Comparison of ENCODE assay signal across 26 cellular contexts in the genomic region with DNA sequence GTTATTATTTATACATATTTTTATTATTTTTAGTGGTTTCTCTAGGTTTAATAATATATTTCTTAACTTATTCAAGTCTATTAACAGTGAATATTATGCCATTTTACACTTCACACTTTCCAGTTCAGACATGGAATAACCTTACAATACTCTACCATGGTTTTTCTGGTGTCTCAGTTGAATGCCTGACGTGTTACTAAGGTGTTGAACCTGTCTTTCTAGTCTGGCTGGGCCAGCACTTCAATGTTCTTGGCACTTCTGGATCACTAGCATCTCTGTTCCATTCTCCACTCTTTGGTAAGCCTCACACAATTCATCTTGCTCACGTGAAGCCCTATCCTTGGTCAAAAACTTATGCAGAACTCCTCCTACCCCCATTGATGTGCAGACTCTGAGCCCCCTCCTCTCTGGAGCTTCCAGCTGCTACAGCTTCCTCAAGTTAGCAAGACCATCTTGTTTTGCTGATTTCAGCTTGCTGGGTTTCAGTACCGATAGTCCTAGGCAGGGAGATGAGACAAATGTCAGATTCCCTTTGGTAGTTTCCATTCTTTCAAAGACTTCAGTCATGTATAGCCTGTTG.
DNase-seq lines count a peak whose midpoint lies in the region; ATAC-seq and TF ChIP-seq lines count a peak whose summit lies in the region.
"Had no signal": no experiment of that assay in that cellular context is flagged by ENCODE, and none has a peak within 500 bp of the region (broad histone marks: within the 10 kb centered on the region; RNA-seq: fewer than 3 reads in every experiment).

No MANE protein-coding gene starts in this region.

- no peak for TF ChIP-seq POLR2A in breast epithelium (IDR thresholded peaks at IDR 0.05)

- CTCF ChIA-PET in mammary epithelial cell (lab: Charles Lee; ENCODE audit: low non-redundant PET): no interaction called here

- no peak overlapping the region for H3K4me2 ChIP-seq in mammary epithelial cell (ENCODE audit: insufficient read depth, low read depth, low read length)

- DNase-seq in mammary epithelial cell: peak; percentile 1
- no peak for DNase-seq in breast epithelium (ENCODE audit: low spot score in 2 of 2)
- peak; percentile 71 for DNase-seq in epithelial cell of esophagus (ENCODE audit: low read depth)
- peak; percentile 11 for DNase-seq in iPS DF 6.9 (ENCODE audit: low read depth, low spot score)
- DNase-seq in central memory CD4-positive, alpha-beta T cell: no peak
- no peak for DNase-seq in amygdala (lab: John Stamatoyannopoulos, UW)
- DNase-seq: Calu3; CD8-positive, alpha-beta memory T cell; DND-41; KBM-7; MG63; NCI-H1105 treated with DMSO at 0.1 percent for 48 hours; NCI-H146; NCI-H1930; NCI-H2107; NCI-H446 treated with DMSO at 0.1 percent for 48 hours; NCI-H526; NCI-H82; SHP77 had no signal

- H3K9me3 ChIP-seq in mammary epithelial cell (replicated peaks; ENCODE audit: insufficient read depth, low read length) (no peaks in the 10 kb centered on the region), breast epithelium (no peaks in the 10 kb centered on the region), iPS DF 6.9 (ENCODE audit: control insufficient read depth, insufficient read depth, low read length) (no peaks in the 10 kb centered on the region)
- H3K9me3 ChIP-seq: HAP-1, MG63 had no signal

- no peak overlapping the region for H3K9ac ChIP-seq in mammary epithelial cell (ENCODE audit: insufficient read depth, low read length)

- dilution Hi-C loops in mammary epithelial cell (cut with HindIII; ENCODE audit: low sequenced_read_pairs): no loop called here

- peaks cover 2% of the 10 kb centered on the region for H3K27me3 ChIP-seq in mammary epithelial cell (ENCODE audit: insufficient read depth, low read length)
- no peaks in the 10 kb centered on the region for H3K27me3 ChIP-seq in breast epithelium
- no peaks in the 10 kb centered on the region for H3K27me3 ChIP-seq in iPS DF 6.9 (ENCODE audit: control insufficient read depth, insufficient read depth, low read length)
- H3K27me3 ChIP-seq: MG63 had no signal

- BruUV-seq in mammary epithelial cell (replicated peaks; lab: Mats Ljungman, UMichigan): no TSS peak

- no peak for TF ChIP-seq CTCF in mammary epithelial cell (conservative IDR thresholded peaks at IDR 0.05 in 1 of 2, IDR thresholded peaks at IDR 0.05 in 1 of 2; ENCODE audit: extremely low read depth in 1 of 2, insufficient read depth in 1 of 2, low read depth in 1 of 2, low read length in 2 of 2)
- TF ChIP-seq CTCF in breast epithelium (IDR thresholded peaks at IDR 0.05): no peak
- TF ChIP-seq CTCF in epithelial cell of esophagus (IDR thresholded peaks at IDR 0.05; ENCODE audit: insufficient read depth, low read depth, low read length, missing control alignments): no peak

- intact Hi-C loops in mammary epithelial cell (cut with micrococcal nuclease) (no loop called here), breast epithelium (cut with DNase I; ENCODE audit: low total_unique reads) (no loop called here)

- 45% methylated on average over 3 of the region's 3 CpGs for WGBS in mammary epithelial cell (ENCODE audit: low coverage, missing lambda C conversion rate)
- no CpG with 5 or more reads among the region's 3 CpGs for WGBS in iPS DF 6.9 (ENCODE audit: insufficient coverage, insufficient read length)

- H3K79me2 ChIP-seq in mammary epithelial cell (ENCODE audit: insufficient read depth, low read length): no peaks in the 10 kb centered on the region

- no peak overlapping the region for H3K4me3 ChIP-seq in mammary epithelial cell (replicated peaks in 1 of 3; ENCODE audit: insufficient read depth in 1 of 3, low read depth in 2 of 3, low read length in 3 of 3)
- no peak overlapping the region for H3K4me3 ChIP-seq in breast epithelium
- no peak overlapping the region for H3K4me3 ChIP-seq in epithelial cell of esophagus (ENCODE audit: low read length)
- no peak overlapping the region for H3K4me3 ChIP-seq in iPS DF 6.9 (ENCODE audit: low read length)
- H3K4me3 ChIP-seq: HAP-1, MG63 had no signal

- H3K27ac ChIP-seq in mammary epithelial cell (ENCODE audit: insufficient read depth, low read depth, low read length) (no peak overlapping the region), breast epithelium (no peak overlapping the region), iPS DF 6.9 (ENCODE audit: low read length) (no peak overlapping the region)
- H3K27ac ChIP-seq: 22Rv1, C4-2B, RWPE1 had no signal

- H2AFZ ChIP-seq in mammary epithelial cell (ENCODE audit: low read depth, low read length): no peak overlapping the region

- H4K20me1 ChIP-seq in mammary epithelial cell (ENCODE audit: insufficient read depth, low read length): no peaks in the 10 kb centered on the region

- in situ Hi-C loops in mammary epithelial cell (cut with MboI; ENCODE audit: low sequenced_read_pairs in 2 of 2): no loop called here

- no peak for ATAC-seq in GM21423 (IDR thresholded peaks at IDR 0.05; ENCODE audit: unreplicated experiment)
- no peak for ATAC-seq in HG02973 (IDR thresholded peaks at IDR 0.05; ENCODE audit: unreplicated experiment)
- ATAC-seq: Panc1 had no signal

- no peaks in the 10 kb centered on the region for H3K36me3 ChIP-seq in mammary epithelial cell (ENCODE audit: insufficient read depth, low read length)
- no peaks in the 10 kb centered on the region for H3K36me3 ChIP-seq in breast epithelium
- H3K36me3 ChIP-seq in iPS DF 6.9 (ENCODE audit: control insufficient read depth, insufficient read depth, low read length): no peaks in the 10 kb centered on the region
- H3K36me3 ChIP-seq: HAP-1, MG63 had no signal

- no peaks in the 10 kb centered on the region for H3K4me1 ChIP-seq in mammary epithelial cell (ENCODE audit: insufficient read depth, low read length)
- H3K4me1 ChIP-seq in breast epithelium: no peaks in the 10 kb centered on the region
- H3K4me1 ChIP-seq in iPS DF 6.9 (ENCODE audit: control insufficient read depth, insufficient read depth, low read length): no peaks in the 10 kb centered on the region
- H3K4me1 ChIP-seq: HAP-1 had no signal

Comparison
In these comparisons a context has a peak if more than half of its experiments do, and no peak if none do; other contexts are left out.
1. DNase-seq: peak in mammary epithelial cell (single experiment), epithelial cell of esophagus (single experiment) and iPS DF 6.9 (single experiment); none in breast epithelium (0 of 2), central memory CD4-positive, alpha-beta T cell (single experiment) and amygdala (0 of 56).